24 cellular contexts compared by ENCODE assay signal in genomic region chr12:14765398-14765797, GRCh38. TPM values are rescaled to one million over a fixed set of nuclear protein-coding genes. Genes with fewer than 3 reads are reported as not detected.
"Had no signal": no experiment of that assay in that cellular context is flagged by ENCODE, and none has a peak within 500 bp of the region (broad histone marks: within the 10 kb centered on the region; RNA-seq: fewer than 3 reads in every experiment).

No MANE protein-coding gene starts in this region.

- H3K4me1 ChIP-seq: colonic mucosa, parathyroid adenoma, uterus had no signal

- FAIRE-seq: keratinocyte, small intestine had no signal

- H3K9ac ChIP-seq: parathyroid adenoma had no signal

- H3K4me3 Mint-ChIP-seq: dendritic cell treated with granulocyte-macrophage colony-stimulating factor and Interleukin-4, amounts not matched to agents 40 ng/mL and 50 ng/mL, for 4 days; endodermal cell; natural killer cell; stimulated activated naive B cell treated with anti-CD40 and anti-IgM and Interleukin-4, amounts not matched to agents 10 μg/mL and 1 μg/mL and 100 μg/mL, for 72 hours; stimulated activated naive CD8-positive, alpha-beta T cell treated with anti-CD3 and anti-CD28 coated beads, Interleukin-15, Interleukin-2, amounts not matched to agents 100 ng/mL and 50 ng/mL, for 24 hours had no signal

- H3K27me3 Mint-ChIP-seq: dendritic cell treated with granulocyte-macrophage colony-stimulating factor and Interleukin-4, amounts not matched to agents 40 ng/mL and 50 ng/mL, for 4 days; progenitor cell of endocrine pancreas; stimulated activated naive B cell treated with anti-CD40 and anti-IgM and Interleukin-4, amounts not matched to agents 10 μg/mL and 1 μg/mL and 100 μg/mL, for 72 hours; stimulated activated naive CD8-positive, alpha-beta T cell treated with anti-CD3 and anti-CD28 coated beads, Interleukin-15, Interleukin-2, amounts not matched to agents 100 ng/mL and 50 ng/mL, for 24 hours had no signal

- H3K36me3 ChIP-seq: colonic mucosa, lower lobe of right lung, right lobe of liver, thoracic aorta, upper lobe of right lung, uterus had no signal

- H2AFZ ChIP-seq: parathyroid adenoma had no signal

- DNase-seq: colonic mucosa; effector CD8-positive, alpha-beta T cell; erythroblast; esophagus squamous epithelium; foreskin melanocyte; left ventricle myocardium superior; lower lobe of right lung; natural killer cell; right lobe of liver; small intestine; stimulated activated CD4-positive, alpha-beta T cell treated with anti-CD3 and anti-CD28 coated beads, Interleukin-15, amount 100 ng/mL, for 24 hours; stimulated activated CD4-positive, alpha-beta T cell treated with anti-CD3 and anti-CD28 coated beads, Interleukin-2, amount 100 ng/mL, for 48 hours; stimulated activated naive B cell treated with anti-CD40 and anti-IgM and Interleukin-4, amounts not matched to agents 10 μg/mL and 1 μg/mL and 100 μg/mL, for 72 hours; transverse colon; upper lobe of right lung; uterus had no signal

- H3K27me3 ChIP-seq: colonic mucosa, esophagus squamous epithelium, right lobe of liver, transverse colon, upper lobe of right lung, uterus had no signal

- H3K9me3 Mint-ChIP-seq: natural killer cell had no signal

- H3K9me3 ChIP-seq: colonic mucosa, lower lobe of right lung, right lobe of liver, thoracic aorta, transverse colon, upper lobe of right lung had no signal

- H3K4me3 ChIP-seq: colonic mucosa, esophagus squamous epithelium, lower lobe of right lung, right lobe of liver, thoracic aorta, transverse colon, upper lobe of right lung, uterus had no signal

- H3K4me1 Mint-ChIP-seq: endodermal cell had no signal

- ATAC-seq: left ventricle myocardium superior; lower lobe of right lung; natural killer cell; right lobe of liver; stimulated activated naive B cell treated with anti-CD40 and anti-IgM and Interleukin-4, amounts not matched to agents 10 μg/mL and 1 μg/mL and 100 μg/mL, for 72 hours; upper lobe of right lung had no signal

- H3K27ac ChIP-seq: colonic mucosa, lower lobe of right lung, parathyroid adenoma, right lobe of liver, thoracic aorta, transverse colon, upper lobe of right lung, uterus had no signal

- H3K27ac Mint-ChIP-seq: dendritic cell treated with granulocyte-macrophage colony-stimulating factor and Interleukin-4, amounts not matched to agents 40 ng/mL and 50 ng/mL, for 4 days; progenitor cell of endocrine pancreas; stimulated activated naive B cell treated with anti-CD40 and anti-IgM and Interleukin-4, amounts not matched to agents 10 μg/mL and 1 μg/mL and 100 μg/mL, for 72 hours had no signal

RNA-seq across cellular contexts. Expression of gene SMCO3, which starts 48.6 kb away (rescaled TPM):
- total RNA-seq: colonic mucosa, endodermal cell, mononuclear cell, natural killer cell, progenitor cell of endocrine pancreas, transverse colon had no signal
- polyA plus RNA-seq: keratinocyte had no signal
